25 cellular contexts compared by ENCODE assay signal in genomic region chr15:89766357-89767311, GRCh38. TPM values are rescaled to one million over a fixed set of nuclear protein-coding genes. Genes with fewer than 3 reads are reported as not detected.
DNase-seq lines count a peak whose midpoint lies in the region; ATAC-seq and TF ChIP-seq lines count a peak whose summit lies in the region.
"Had no signal": no experiment of that assay in that cellular context is flagged by ENCODE, and none has a peak within 500 bp of the region (broad histone marks: within the 10 kb centered on the region; RNA-seq: fewer than 3 reads in every experiment).

No MANE protein-coding gene starts in this region.

- H3K27ac ChIP-seq in breast epithelium: peak overlapping the region; percentile 52 to 81
- H3K27ac ChIP-seq in mammary epithelial cell (ENCODE audit: insufficient read depth, low read depth, low read length): no peak overlapping the region
- no peak overlapping the region for H3K27ac ChIP-seq in mesendoderm (ENCODE audit: low read depth, low read length)
- H3K27ac ChIP-seq: BLaER1, esophagus squamous epithelium, neural progenitor cell, SJCRH30 had no signal

- WGBS in mammary epithelial cell (ENCODE audit: low coverage, missing lambda C conversion rate): 95% methylated on average over 15 of the region's 16 CpGs
- WGBS in mesendoderm (ENCODE audit: extremely low coverage, insufficient coverage, low lambda C conversion rate): no CpG with 5 or more reads among the region's 16 CpGs

- no peak overlapping the region for H2AFZ ChIP-seq in mammary epithelial cell (ENCODE audit: low read depth, low read length)
- H2AFZ ChIP-seq: neural progenitor cell had no signal

- H3K27me3 Mint-ChIP-seq in activated T-helper 2 cell treated with anti-CD3 and anti-CD28 coated beads, Interferon-gamma antibody, Interleukin-2, Interleukin-4, amounts not matched to agents 10 μg/mL and 5 μg/mL and 100 μg/mL, durations not matched to agents 14 hours and 24 hours and 36 hours (ENCODE audit: low read depth): no peaks in the 10 kb centered on the region

- no peak overlapping the region for H2BK15ac ChIP-seq in mesendoderm (replicated peaks; ENCODE audit: low read depth)

- ATAC-seq in Right ventricle myocardium superior (ENCODE audit: poor library complexity): peak; percentile 86

- H3K36me3 ChIP-seq in breast epithelium (no peaks in the 10 kb centered on the region), mammary epithelial cell (ENCODE audit: insufficient read depth, low read length) (no peaks in the 10 kb centered on the region), mesendoderm (ENCODE audit: control insufficient read depth, insufficient read depth, low read length) (no peaks in the 10 kb centered on the region)
- H3K36me3 ChIP-seq: BLaER1, esophagus squamous epithelium, HAP-1, neural progenitor cell, SJCRH30 had no signal

- BruUV-seq in mammary epithelial cell (replicated peaks; lab: Mats Ljungman, UMichigan): no TSS peak

- no peak overlapping the region for H3K18ac ChIP-seq in mesendoderm (ENCODE audit: low read length)

- H3K23ac ChIP-seq in mesendoderm (ENCODE audit: low read length): no peak overlapping the region

- CTCF ChIA-PET in mammary epithelial cell (lab: Charles Lee; ENCODE audit: low non-redundant PET): no interaction called here

- H2BK5ac ChIP-seq in mesendoderm (ENCODE audit: low read length): no peak overlapping the region

- H2AK5ac ChIP-seq in mesendoderm (ENCODE audit: low read length): peak overlapping the region; percentile 38

- H3K79me1 ChIP-seq in mesendoderm (ENCODE audit: low read length): no peaks in the 10 kb centered on the region

- intact Hi-C loops in breast epithelium (cut with DNase I; ENCODE audit: low total_unique reads) (no loop called here), mammary epithelial cell (cut with micrococcal nuclease) (no loop called here), Right ventricle myocardium superior (cut with DNase I) (no loop called here)
- intact Hi-C loops in activated T-helper 2 cell treated with anti-CD3 and anti-CD28 coated beads, Interferon-gamma antibody, Interleukin-2, Interleukin-4, amounts not matched to agents 10 μg/mL and 5 μg/mL and 100 μg/mL, durations not matched to agents 14 hours and 24 hours and 36 hours (cut with micrococcal nuclease): no loop called here

- H3K4me1 ChIP-seq in breast epithelium (peaks cover 0 to 8% of the 10 kb centered on the region in 2 donors), mammary epithelial cell (ENCODE audit: insufficient read depth, low read length) (peaks cover 8% of the 10 kb centered on the region), mesendoderm (ENCODE audit: control insufficient read depth, low read depth, low read length) (no peaks in the 10 kb centered on the region)
- H3K4me1 ChIP-seq: BLaER1, HAP-1, neural progenitor cell, SJCRH30 had no signal

- H3K4me2 ChIP-seq in mammary epithelial cell (ENCODE audit: insufficient read depth, low read depth, low read length) (no peak overlapping the region), mesendoderm (ENCODE audit: low read length) (no peak overlapping the region)
- H3K4me2 ChIP-seq: BLaER1, neural progenitor cell had no signal

- H3K4me3 ChIP-seq in breast epithelium (no peak overlapping the region), mammary epithelial cell (replicated peaks in 1 of 3; ENCODE audit: insufficient read depth in 1 of 3, low read depth in 2 of 3, low read length in 3 of 3) (no peak overlapping the region), mesendoderm (ENCODE audit: low read length) (no peak overlapping the region)
- H3K4me3 ChIP-seq: BLaER1, esophagus squamous epithelium, HAP-1, mucosa of descending colon, neural progenitor cell, SJCRH30 had no signal

- no peak overlapping the region for H3K4ac ChIP-seq in mesendoderm (ENCODE audit: low read depth, low read length)

- H3K36me3 Mint-ChIP-seq in activated T-helper 2 cell treated with anti-CD3 and anti-CD28 coated beads, Interferon-gamma antibody, Interleukin-2, Interleukin-4, amounts not matched to agents 10 μg/mL and 5 μg/mL and 100 μg/mL, durations not matched to agents 14 hours and 24 hours and 36 hours (ENCODE audit: low read depth): no peaks in the 10 kb centered on the region
- H3K36me3 Mint-ChIP-seq: neural progenitor cell had no signal

- no peak for TF ChIP-seq POLR2A in breast epithelium (IDR thresholded peaks at IDR 0.05)

- TF ChIP-seq CTCF in breast epithelium (IDR thresholded peaks at IDR 0.05): no peak
- TF ChIP-seq CTCF in mammary epithelial cell (conservative IDR thresholded peaks at IDR 0.05 in 1 of 2, IDR thresholded peaks at IDR 0.05 in 1 of 2; ENCODE audit: extremely low read depth in 1 of 2, insufficient read depth in 1 of 2, low read depth in 1 of 2, low read length in 2 of 2): no peak

- H3K9ac ChIP-seq in mammary epithelial cell (ENCODE audit: insufficient read depth, low read length): no peak overlapping the region
- no peak overlapping the region for H3K9ac ChIP-seq in mesendoderm (ENCODE audit: low read length)
- H3K9ac ChIP-seq: BLaER1, neural progenitor cell had no signal

- no peak overlapping the region for H3K4me3 Mint-ChIP-seq in activated T-helper 2 cell treated with anti-CD3 and anti-CD28 coated beads, Interferon-gamma antibody, Interleukin-2, Interleukin-4, amounts not matched to agents 10 μg/mL and 5 μg/mL and 100 μg/mL, durations not matched to agents 14 hours and 24 hours and 36 hours (ENCODE audit: low read depth)
- H3K4me3 Mint-ChIP-seq: activated naive CD4-positive, alpha-beta T cell treated with anti-CD3 and anti-CD28 coated beads for 36 hours; neural progenitor cell; T-helper 1 cell treated with Interleukin-12 subunit alpha and Interleukin-12 subunit beta and Interleukin-4 antibody, amounts not matched to agents 30 μg/mL and 1 μg/mL, for 36 hours had no signal

- H3K27me3 ChIP-seq in breast epithelium (no peaks in the 10 kb centered on the region), mammary epithelial cell (ENCODE audit: insufficient read depth, low read length) (no peaks in the 10 kb centered on the region), mesendoderm (ENCODE audit: insufficient read depth, low read length, poor library complexity) (no peaks in the 10 kb centered on the region)
- H3K27me3 ChIP-seq: BLaER1, esophagus squamous epithelium, neural progenitor cell, SJCRH30 had no signal

- H3K4me1 Mint-ChIP-seq in activated T-helper 2 cell treated with anti-CD3 and anti-CD28 coated beads, Interferon-gamma antibody, Interleukin-2, Interleukin-4, amounts not matched to agents 10 μg/mL and 5 μg/mL and 100 μg/mL, durations not matched to agents 14 hours and 24 hours and 36 hours (ENCODE audit: low read depth): no peaks in the 10 kb centered on the region
- H3K4me1 Mint-ChIP-seq: neural progenitor cell had no signal

- peak overlapping the region; percentile 43 for H3K56ac ChIP-seq in mesendoderm (ENCODE audit: low read length)

- dilution Hi-C loops in mammary epithelial cell (cut with HindIII; ENCODE audit: low sequenced_read_pairs): no loop called here

- H3K9me3 ChIP-seq in breast epithelium: no peaks in the 10 kb centered on the region
- H3K9me3 ChIP-seq in mammary epithelial cell (replicated peaks; ENCODE audit: insufficient read depth, low read length): no peaks in the 10 kb centered on the region
- H3K9me3 ChIP-seq: BLaER1, esophagus squamous epithelium, mucosa of descending colon, SJCRH30 had no signal

- H4K5ac ChIP-seq in mesendoderm (ENCODE audit: low read length): no peak overlapping the region

- H3K79me2 ChIP-seq in mammary epithelial cell (ENCODE audit: insufficient read depth, low read length) (no peaks in the 10 kb centered on the region), mesendoderm (ENCODE audit: control insufficient read depth, insufficient read depth, low read length) (no peaks in the 10 kb centered on the region)

- H4K8ac ChIP-seq in mesendoderm (ENCODE audit: low read depth, low read length): no peak overlapping the region

- no peak overlapping the region for H2BK120ac ChIP-seq in mesendoderm (ENCODE audit: low read depth, low read length)

- DNase-seq in breast epithelium (ENCODE audit: low spot score in 2 of 2): no peak
- no peak for DNase-seq in mammary epithelial cell
- peak; percentile 70 for DNase-seq in Right ventricle myocardium superior
- DNase-seq in mesendoderm: no peak
- no peak for DNase-seq in stimulated activated CD4-positive, alpha-beta T cell treated with anti-CD3 and anti-CD28 coated beads, Interleukin-4, amount 100 ng/mL, for 1 hour
- DNase-seq in T1000 (lab: John Stamatoyannopoulos, UW): no peak
- DNase-seq in NCI-H2081 (lab: John Stamatoyannopoulos, UW): no peak
- DNase-seq in activated T-helper 2 cell treated with anti-CD3 and anti-CD28 coated beads, Interferon-gamma antibody, Interleukin-2, Interleukin-4, amounts not matched to agents 10 μg/mL and 5 μg/mL and 100 μg/mL, durations not matched to agents 14 hours and 24 hours and 36 hours (ENCODE audit: low spot score): no peak
- DNase-seq: activated CD4-positive, alpha-beta T cell treated with anti-CD3 and anti-CD28 coated beads, Interleukin-2, amount 50 U/mL, for 48 hours; activated naive CD4-positive, alpha-beta T cell treated with anti-CD3 and anti-CD28 coated beads for 36 hours; cerebellar nuclear complex; effector CD8-positive, alpha-beta T cell; esophagus squamous epithelium; NCI-H1417 treated with DMSO at 0.1 percent for 48 hours; NCI-H69; SJCRH30; stimulated activated CD4-positive, alpha-beta T cell treated with anti-CD3 and anti-CD28 coated beads, Interleukin-12 subunit alpha, Interleukin-12 subunit beta, amount 100 ng/mL, for 4 hours had no signal

- H3K27ac Mint-ChIP-seq in activated T-helper 2 cell treated with anti-CD3 and anti-CD28 coated beads, Interferon-gamma antibody, Interleukin-2, Interleukin-4, amounts not matched to agents 10 μg/mL and 5 μg/mL and 100 μg/mL, durations not matched to agents 14 hours and 24 hours and 36 hours: no peak overlapping the region
- H3K27ac Mint-ChIP-seq: activated naive CD4-positive, alpha-beta T cell treated with anti-CD3 and anti-CD28 coated beads for 36 hours; neural progenitor cell; T-helper 1 cell treated with Interleukin-12 subunit alpha and Interleukin-12 subunit beta and Interleukin-4 antibody, amounts not matched to agents 30 μg/mL and 1 μg/mL, for 36 hours had no signal

- in situ Hi-C loops in mammary epithelial cell (cut with MboI; ENCODE audit: low sequenced_read_pairs in 2 of 2): loop anchor here in 1 of 2 donors (25.0 kb wide), 1 partner anchor 321 kb away; no protein-coding TSS in a partner anchor

- H4K20me1 ChIP-seq in mammary epithelial cell (ENCODE audit: insufficient read depth, low read length): no peaks in the 10 kb centered on the region
- H4K20me1 ChIP-seq: BLaER1 had no signal

- no peaks in the 10 kb centered on the region for H3K9me3 Mint-ChIP-seq in activated T-helper 2 cell treated with anti-CD3 and anti-CD28 coated beads, Interferon-gamma antibody, Interleukin-2, Interleukin-4, amounts not matched to agents 10 μg/mL and 5 μg/mL and 100 μg/mL, durations not matched to agents 14 hours and 24 hours and 36 hours
- H3K9me3 Mint-ChIP-seq: activated naive CD4-positive, alpha-beta T cell treated with anti-CD3 and anti-CD28 coated beads for 36 hours; neural progenitor cell; T-helper 1 cell treated with Interleukin-12 subunit alpha and Interleukin-12 subunit beta and Interleukin-4 antibody, amounts not matched to agents 30 μg/mL and 1 μg/mL, for 36 hours had no signal

RNA-seq across cellular contexts. Expression of gene MESP2, which starts 9.5 kb away (rescaled TPM):
- total RNA-seq in breast epithelium (1 to 10 TPM in 1 of 3 donors, under 1 TPM in 1, not detected in 1; 0.64 to 2.3 TPM), mammary epithelial cell (under 1 TPM in 1 of 2 donors, not detected in 1; 0.31 TPM), Right ventricle myocardium superior (0.13 TPM)
- 0.10 TPM for polyA plus RNA-seq in mammary epithelial cell
- polyA minus RNA-seq in mammary epithelial cell: not detected
- 0.56 TPM for polyA plus RNA-seq in mesendoderm (2013, experiment 1 of 2)
- polyA plus RNA-seq in mesendoderm (2013, experiment 2 of 2): 0.38 TPM
- 0.39 and 0.41 TPM in 2 replicates for total RNA-seq in activated T-helper 2 cell treated with anti-CD3 and anti-CD28 coated beads, Interferon-gamma antibody, Interleukin-2, Interleukin-4, amounts not matched to agents 10 μg/mL and 5 μg/mL and 100 μg/mL, durations not matched to agents 14 hours and 24 hours and 36 hours
- total RNA-seq: A172; activated naive CD4-positive, alpha-beta T cell treated with anti-CD3 and anti-CD28 coated beads for 36 hours; renal cortical epithelial cell; SJCRH30; urinary bladder had no signal

RNA-seq across cellular contexts. Expression of gene MESP1, which starts 15.6 kb away (rescaled TPM):
- total RNA-seq in breast epithelium (10 to 100 TPM in 1 of 3 donors, 1 to 10 TPM in 2; 5.9 to 12.8 (median 6.2) TPM), mammary epithelial cell (under 1 TPM in 1 of 2 donors, not detected in 1; under 0.01 TPM), Right ventricle myocardium superior (11.6 TPM)
- not detected for polyA plus RNA-seq in mammary epithelial cell
- not detected for polyA minus RNA-seq in mammary epithelial cell
- polyA plus RNA-seq in mesendoderm (2013, experiment 1 of 2): 0.65 TPM
- polyA plus RNA-seq in mesendoderm (2013, experiment 2 of 2): 0.43 TPM
- total RNA-seq in activated T-helper 2 cell treated with anti-CD3 and anti-CD28 coated beads, Interferon-gamma antibody, Interleukin-2, Interleukin-4, amounts not matched to agents 10 μg/mL and 5 μg/mL and 100 μg/mL, durations not matched to agents 14 hours and 24 hours and 36 hours: 7.1 and 7.5 TPM in 2 replicates
- total RNA-seq: SJCRH30, urinary bladder had no signal

RNA-seq across cellular contexts. Expression of gene ANPEP, which starts 48.0 kb away (rescaled TPM):
- total RNA-seq in breast epithelium: 100 to 1,000 TPM in 2 of 3 donors, 10 to 100 TPM in 1; 26.5 to 129 (median 106) TPM
- total RNA-seq in mammary epithelial cell: 1 to 10 TPM; 4.3 to 5.9 TPM
- 1.5 TPM for polyA plus RNA-seq in mammary epithelial cell
- polyA minus RNA-seq in mammary epithelial cell: not detected
- total RNA-seq in Right ventricle myocardium superior: 6.6 TPM
- polyA plus RNA-seq in mesendoderm (2013, experiment 1 of 2): 0.60 TPM
- polyA plus RNA-seq in mesendoderm (2013, experiment 2 of 2): 0.55 TPM
- total RNA-seq in activated T-helper 2 cell treated with anti-CD3 and anti-CD28 coated beads, Interferon-gamma antibody, Interleukin-2, Interleukin-4, amounts not matched to agents 10 μg/mL and 5 μg/mL and 100 μg/mL, durations not matched to agents 14 hours and 24 hours and 36 hours: 2.4 and 3.6 TPM in 2 replicates
- total RNA-seq: activated naive CD4-positive, alpha-beta T cell treated with anti-CD3 and anti-CD28 coated beads for 36 hours had no signal

Comparison
In these comparisons a context has a peak if more than half of its experiments do, and no peak if none do; other contexts are left out.
1. H3K27ac ChIP-seq: peak in breast epithelium (2 of 2); none in mammary epithelial cell (single experiment) and mesendoderm (single experiment).